Comparison of ENCODE assay signal across 11 cellular contexts in the genomic region with DNA sequence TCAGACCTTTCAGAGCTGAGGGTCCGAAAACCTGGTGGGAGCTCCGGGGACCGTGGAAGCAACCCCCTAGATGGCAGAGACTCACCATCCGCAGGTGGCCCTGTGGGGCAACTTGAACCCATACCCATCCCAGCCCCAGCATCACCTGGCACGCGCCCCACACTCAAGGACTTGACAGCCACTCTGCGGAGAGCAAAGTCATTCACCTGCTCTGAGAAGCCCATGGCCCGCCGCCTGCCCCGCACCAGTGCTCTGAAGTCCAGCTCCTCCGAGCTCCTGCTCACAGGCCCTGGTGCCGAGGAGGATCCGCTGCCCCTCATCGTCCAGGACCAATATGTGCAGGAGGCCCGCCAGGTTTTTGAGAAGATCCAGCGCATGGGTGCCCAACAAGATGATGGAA. TPM values are rescaled to one million over a fixed set of nuclear protein-coding genes. Genes with fewer than 3 reads are reported as not detected.
DNase-seq lines count a peak whose midpoint lies in the region; ATAC-seq and TF ChIP-seq lines count a peak whose summit lies in the region.
"Had no signal": no experiment of that assay in that cellular context is flagged by ENCODE, and none has a peak within 500 bp of the region (broad histone marks: within the 10 kb centered on the region; RNA-seq: fewer than 3 reads in every experiment).

No MANE protein-coding gene starts in this region.

- no peaks in the 10 kb centered on the region for H4K20me1 ChIP-seq in fibroblast of lung (ENCODE audit: control insufficient read depth, extremely low read depth, insufficient read depth, low read length)

- peak overlapping the region; percentile 44 for H3K23ac ChIP-seq in neuronal stem cell (ENCODE audit: low read depth, low read length, poor library complexity)

- no peak overlapping the region for H3K14ac ChIP-seq in neuronal stem cell (ENCODE audit: low read length)

- TF ChIP-seq CTCF in fibroblast of lung (conservative IDR thresholded peaks at IDR 0.05 in 1 of 2, IDR thresholded peaks at IDR 0.05 in 1 of 2; ENCODE audit: low read depth in 1 of 2, low read length in 2 of 2) (no peak), uterus (IDR thresholded peaks at IDR 0.05) (no peak)

- no peak overlapping the region for H2BK12ac ChIP-seq in neuronal stem cell (ENCODE audit: low read length)

- H3K79me2 ChIP-seq in fibroblast of lung (ENCODE audit: control insufficient read depth, insufficient read depth, low read length): peaks cover 58% of the 10 kb centered on the region

- H3K79me1 ChIP-seq in neuronal stem cell (ENCODE audit: low read depth, low read length): peaks cover 38% of the 10 kb centered on the region

- no peak overlapping the region for H4K8ac ChIP-seq in neuronal stem cell (ENCODE audit: low read depth, low read length)

- H3K27ac Mint-ChIP-seq in activated CD4-positive, alpha-beta memory T cell treated with anti-CD3 and anti-CD28 coated beads for 36 hours: no peak overlapping the region
- H3K27ac Mint-ChIP-seq: activated naive CD4-positive, alpha-beta T cell treated with anti-CD3 and anti-CD28 coated beads, Interleukin-2, amount 50 U/mL, for 24 hours had no signal

- H3K36me3 ChIP-seq in fibroblast of lung (ENCODE audit: control insufficient read depth, insufficient read depth, low read length) (peaks cover 15% of the 10 kb centered on the region), neuronal stem cell (replicated peaks in 1 of 2; ENCODE audit: control insufficient read depth in 2 of 2, insufficient read depth in 2 of 2, low read length in 2 of 2) (peaks cover 12 to 47% of the 10 kb centered on the region in 2 donors), uterus (no peaks in the 10 kb centered on the region)

- H3K4me1 ChIP-seq in fibroblast of lung (ENCODE audit: control insufficient read depth, extremely low read depth, insufficient read depth, low read length) (peaks cover 24% of the 10 kb centered on the region), neuronal stem cell (ENCODE audit: control insufficient read depth in 2 of 2, insufficient read depth in 1 of 2, low read depth in 1 of 2, low read length in 2 of 2) (peaks cover 40 to 59% of the 10 kb centered on the region in 2 donors), uterus (peaks cover 0 to 8% of the 10 kb centered on the region in 2 donors)

- CTCF ChIA-PET in activated CD4-positive, alpha-beta memory T cell treated with anti-CD3 and anti-CD28 coated beads for 36 hours (lab: Charles Lee): interaction anchor here (1.2 to 6.0 kb wide), 4 partner anchors 15 to 51 kb away, joined by 3 to 123 read pairs (median 10); no protein-coding TSS in a partner anchor

- H3K9me3 Mint-ChIP-seq in activated CD4-positive, alpha-beta memory T cell treated with anti-CD3 and anti-CD28 coated beads for 36 hours: no peaks in the 10 kb centered on the region
- H3K9me3 Mint-ChIP-seq: activated naive CD4-positive, alpha-beta T cell treated with anti-CD3 and anti-CD28 coated beads, Interleukin-2, amount 50 U/mL, for 24 hours had no signal

- POLR2A ChIA-PET in activated CD4-positive, alpha-beta memory T cell treated with anti-CD3 and anti-CD28 coated beads for 36 hours (lab: Charles Lee): no interaction called here

- DNase-seq in DMS53 (lab: John Stamatoyannopoulos, UW): peak; percentile 49
- no peak for DNase-seq in DMS53 treated with DMSO at 0.1 percent for 48 hours (lab: John Stamatoyannopoulos, UW; ENCODE audit: unreplicated experiment)
- DNase-seq in fibroblast of lung (ENCODE audit: low read depth in 2 of 2): no peak
- no peak for DNase-seq in neuronal stem cell (ENCODE audit: low spot score)
- DNase-seq in uterus: peak in 1 of 2 donors; percentile 56
- no peak for DNase-seq in NCI-H510A treated with DMSO at 0.1 percent for 48 hours (lab: John Stamatoyannopoulos, UW)
- no peak for DNase-seq in activated CD4-positive, alpha-beta memory T cell treated with anti-CD3 and anti-CD28 coated beads for 36 hours
- DNase-seq: NCI-H748 treated with DMSO at 0.1 percent for 48 hours had no signal

- intact Hi-C loops in uterus (cut with DNase I; ENCODE audit: low total_unique reads): no loop called here
- intact Hi-C loops in activated CD4-positive, alpha-beta memory T cell treated with anti-CD3 and anti-CD28 coated beads for 36 hours (cut with micrococcal nuclease): no loop called here

- H3K4me3 ChIP-seq in fibroblast of lung (replicated peaks in 1 of 4; ENCODE audit: control extremely low read depth in 1 of 4, insufficient read depth in 1 of 4, low read depth in 3 of 4, low read length in 4 of 4) (peak overlapping the region; percentile 80 to 88 (median 84)), neuronal stem cell (ENCODE audit: low read length in 2 of 2) (peak overlapping the region; percentile 57 to 94), uterus (peak overlapping the region; percentile 37 to 46)

- H2AK5ac ChIP-seq in neuronal stem cell (ENCODE audit: low read depth, low read length): no peak overlapping the region

- H3K27ac ChIP-seq in fibroblast of lung (ENCODE audit: insufficient read depth, low read length) (peak overlapping the region; percentile 95), neuronal stem cell (replicated peaks; ENCODE audit: low read length) (no peak overlapping the region), uterus (peak overlapping the region; percentile 91 to 93)
- H3K27ac ChIP-seq: 22Rv1 had no signal

- H3K4me2 ChIP-seq in fibroblast of lung (ENCODE audit: extremely low read depth, insufficient read depth, low read length) (peak overlapping the region; percentile 97), neuronal stem cell (ENCODE audit: insufficient read depth, low read length, poor library complexity, severe bottlenecking) (peak overlapping the region; percentile 93)

- no peak overlapping the region for H2BK15ac ChIP-seq in neuronal stem cell (ENCODE audit: low read length)

- no CpG with 5 or more reads among the region's 16 CpGs for WGBS in neuronal stem cell (ENCODE audit: extremely low coverage in 2 of 2, insufficient read length in 2 of 2, insufficient replicate concordance in 1 of 2), 2 donors

- H3K27me3 Mint-ChIP-seq in activated CD4-positive, alpha-beta memory T cell treated with anti-CD3 and anti-CD28 coated beads for 36 hours: peaks cover 6% of the 10 kb centered on the region

- H2BK5ac ChIP-seq in neuronal stem cell (ENCODE audit: low read length): peak overlapping the region; percentile 26

- no peak for ATAC-seq in HG03432 (IDR thresholded peaks at IDR 0.05; ENCODE audit: unreplicated experiment)

- peak overlapping the region; percentile 27 for H3K18ac ChIP-seq in neuronal stem cell (ENCODE audit: low read length)

- TF ChIP-seq POLR2A in uterus (IDR thresholded peaks at IDR 0.05): no peak

- H3K27me3 ChIP-seq in fibroblast of lung (ENCODE audit: control insufficient read depth, insufficient read depth, low read length): no peaks in the 10 kb centered on the region
- no peaks in the 10 kb centered on the region for H3K27me3 ChIP-seq in neuronal stem cell (ENCODE audit: control insufficient read depth in 3 of 3, insufficient read depth in 3 of 3, low read depth in 1 of 3, low read length in 3 of 3)
- no peaks in the 10 kb centered on the region for H3K27me3 ChIP-seq in uterus

- H3K4ac ChIP-seq in neuronal stem cell (ENCODE audit: low read length): no peak overlapping the region

- H3K4me1 Mint-ChIP-seq in activated CD4-positive, alpha-beta memory T cell treated with anti-CD3 and anti-CD28 coated beads for 36 hours (ENCODE audit: low read depth): peaks cover 6% of the 10 kb centered on the region

- no peak overlapping the region for H3K4me3 Mint-ChIP-seq in activated CD4-positive, alpha-beta memory T cell treated with anti-CD3 and anti-CD28 coated beads for 36 hours
- H3K4me3 Mint-ChIP-seq: activated naive CD4-positive, alpha-beta T cell treated with anti-CD3 and anti-CD28 coated beads, Interleukin-2, amount 50 U/mL, for 24 hours had no signal

- no peak overlapping the region for H4K91ac ChIP-seq in neuronal stem cell (ENCODE audit: low read depth, low read length, poor library complexity)

- no peaks in the 10 kb centered on the region for H3K36me3 Mint-ChIP-seq in activated CD4-positive, alpha-beta memory T cell treated with anti-CD3 and anti-CD28 coated beads for 36 hours
- H3K36me3 Mint-ChIP-seq: activated naive CD4-positive, alpha-beta T cell treated with anti-CD3 and anti-CD28 coated beads, Interleukin-2, amount 50 U/mL, for 24 hours had no signal

- H3K9me3 ChIP-seq in fibroblast of lung (ENCODE audit: control insufficient read depth, insufficient read depth, low read depth, low read length) (no peaks in the 10 kb centered on the region), neuronal stem cell (replicated peaks in 1 of 2; ENCODE audit: control insufficient read depth in 2 of 2, insufficient read depth in 1 of 2, low read depth in 1 of 2, low read length in 2 of 2) (peaks cover 0 to 11% of the 10 kb centered on the region in 2 donors), uterus (no peaks in the 10 kb centered on the region)

- H2BK120ac ChIP-seq in neuronal stem cell (ENCODE audit: low read depth, low read length): no peak overlapping the region

- H2AFZ ChIP-seq in fibroblast of lung (ENCODE audit: low read length) (no peak overlapping the region), neuronal stem cell (ENCODE audit: low read length) (no peak overlapping the region)

- peak overlapping the region; percentile 87 for H3K9ac ChIP-seq in fibroblast of lung (ENCODE audit: insufficient read depth, low read length)
- H3K9ac ChIP-seq in neuronal stem cell (ENCODE audit: low read depth, low read length, poor library complexity): peak overlapping the region; percentile 57

RNA-seq across cellular contexts. Expression of a gene that starts 2.0 kb away (rescaled TPM):
- total RNA-seq in fibroblast of lung (28.2 and 42.8 TPM in 2 replicates), uterus (100 to 1,000 TPM in 1 of 4 donors, 10 to 100 TPM in 3; 17.9 to 174 (median 58.6) TPM)
- polyA plus RNA-seq in fibroblast of lung: 26.5 and 43.1 TPM in 2 replicates
- 41.8 and 65.2 TPM in 2 replicates for polyA plus RNA-seq in fibroblast of lung (2012)
- 98.5 and 157 TPM in 2 replicates for polyA minus RNA-seq in fibroblast of lung (ENCODE audit: low replicate concordance)
- polyA plus RNA-seq in neuronal stem cell (2013, experiment 1 of 2): 40.1 TPM
- polyA plus RNA-seq in neuronal stem cell (2013, experiment 2 of 2): 38.9 TPM
- total RNA-seq in activated CD4-positive, alpha-beta memory T cell treated with anti-CD3 and anti-CD28 coated beads for 36 hours: under 1 TPM in 1 of 2 experiments, not detected in 1; 0.07 TPM

RNA-seq across cellular contexts. Expression of a gene that starts 37.9 kb away (rescaled TPM):
- total RNA-seq in fibroblast of lung (0.26 and 0.33 TPM in 2 replicates), uterus (1 to 10 TPM in 1 of 4 donors, under 1 TPM in 1, not detected in 2; 0.76 to 1.0 TPM)
- polyA plus RNA-seq in fibroblast of lung: 0.12 and 0.24 TPM in 2 replicates
- 0.10 and 0.22 TPM in 2 replicates for polyA plus RNA-seq in fibroblast of lung (2012)
- polyA minus RNA-seq in fibroblast of lung (ENCODE audit: low replicate concordance): 0.27 TPM in 1 of 2 replicates, not detected in the other
- polyA plus RNA-seq in neuronal stem cell (2013, experiment 1 of 2): 0.14 TPM
- 0.17 TPM for polyA plus RNA-seq in neuronal stem cell (2013, experiment 2 of 2)
- total RNA-seq in activated CD4-positive, alpha-beta memory T cell treated with anti-CD3 and anti-CD28 coated beads for 36 hours: not detected

Comparison
In these comparisons a context has a peak if more than half of its experiments do, and no peak if none do; other contexts are left out.
1. RNA of a gene that starts 2.0 kb away (total RNA-seq): 17.9 to 174 TPM in uterus and 28.2 to 42.8 TPM in fibroblast of lung; 0.07 TPM in activated CD4-positive, alpha-beta memory T cell treated with anti-CD3 and anti-CD28 coated beads for 36 hours; every median in the first group is over 10 times any median in the second.
2. Peak in every context shown above with its lines, with median percentiles within 50 percentile points of each other: H3K4me3 ChIP-seq.